16 cellular contexts compared by ENCODE assay signal in genomic region chr17:72143245-72143644, GRCh38. TPM values are rescaled to one million over a fixed set of nuclear protein-coding genes. Genes with fewer than 3 reads are reported as not detected.
A peak's percentile ranks its signal among the peaks of the same experiment; 100 is the strongest.
DNase-seq lines count a peak whose midpoint lies in the region; TF ChIP-seq lines count a peak whose summit lies in the region.
"Had no signal": no experiment of that assay in that cellular context is flagged by ENCODE, and none has a peak within 500 bp of the region (broad histone marks: within the 10 kb centered on the region; RNA-seq: fewer than 3 reads in every experiment).

No MANE protein-coding gene starts in this region.

- no peak overlapping the region for H2AFZ ChIP-seq in hepatocyte

- H3K9me3 ChIP-seq in hepatocyte (ENCODE audit: low read depth) (no peaks in the 10 kb centered on the region), esophagus muscularis mucosa (no peaks in the 10 kb centered on the region)
- H3K9me3 ChIP-seq: SJSA1 had no signal

- H3K9me2 ChIP-seq in hepatocyte (replicated peaks; ENCODE audit: insufficient read depth) = no peaks in the 10 kb centered on the region

- TF ChIP-seq EP300 in esophagus muscularis mucosa (IDR thresholded peaks at IDR 0.05) = no peak

- no peaks in the 10 kb centered on the region for H3K79me2 ChIP-seq in hepatocyte

- WGBS in hepatocyte (ENCODE audit: low lambda C conversion rate, missing lambda C conversion rate) = 52% methylated on average over 5 of the region's 5 CpGs
- WGBS in esophagus muscularis mucosa = 67% methylated on average over 5 of the region's 5 CpGs

- no peaks in the 10 kb centered on the region for H4K20me1 ChIP-seq in hepatocyte (ENCODE audit: insufficient read depth, poor library complexity, severe bottlenecking)

- TF ChIP-seq CTCF in hepatocyte (IDR thresholded peaks at IDR 0.05; ENCODE audit: poor library complexity) (no peak), esophagus muscularis mucosa (IDR thresholded peaks at IDR 0.05) (no peak)

- no peaks in the 10 kb centered on the region for H3K27me3 ChIP-seq in hepatocyte
- peaks cover 0 to 4% (median 0%) of the 10 kb centered on the region in 4 donors for H3K27me3 ChIP-seq in esophagus muscularis mucosa
- H3K27me3 ChIP-seq: SJSA1 had no signal

- DNase-seq in DMS153 (lab: John Stamatoyannopoulos, UW) (peak; percentile 48), DMS53 treated with DMSO at 0.1 percent for 48 hours (lab: John Stamatoyannopoulos, UW; ENCODE audit: unreplicated experiment) (peak; percentile 90), NCI-H510A (lab: John Stamatoyannopoulos, UW) (peak; percentile 56), hepatocyte (ENCODE audit: low spot score) (no peak), esophagus muscularis mucosa (ENCODE audit: extremely low spot score) (no peak), NCI-H1105 (lab: John Stamatoyannopoulos, UW) (no peak)
- DNase-seq in stimulated activated CD4-positive, alpha-beta T cell treated with anti-CD3 and anti-CD28 coated beads, Interleukin-4, amount 100 ng/mL, for 24 hours = no peak
- DNase-seq: CD4-positive, alpha-beta memory T cell; EL; H7; NCI-H1694; SW 1271 had no signal

- H3K4me3 ChIP-seq in hepatocyte (no peak overlapping the region), esophagus muscularis mucosa (no peak overlapping the region)
- H3K4me3 ChIP-seq: SJSA1 had no signal

- TF ChIP-seq POLR2A in esophagus muscularis mucosa (IDR thresholded peaks at IDR 0.05; ENCODE audit: low read depth) = no peak

- intact Hi-C loops in esophagus muscularis mucosa (cut with DNase I) = no loop called here

- H3K36me3 ChIP-seq in hepatocyte (replicated peaks; ENCODE audit: insufficient read depth, low read depth) (no peaks in the 10 kb centered on the region), esophagus muscularis mucosa (no peaks in the 10 kb centered on the region)
- H3K36me3 ChIP-seq: SJSA1 had no signal

- peak overlapping the region; percentile 43 for H3K27ac ChIP-seq in hepatocyte
- no peak overlapping the region for H3K27ac ChIP-seq in esophagus muscularis mucosa (replicated peaks in 1 of 4)
- H3K27ac ChIP-seq: RWPE1, SJSA1 had no signal

- no peak overlapping the region for H3K4me2 ChIP-seq in hepatocyte

- H3K4me1 ChIP-seq in hepatocyte (ENCODE audit: insufficient read depth) (peaks cover 3% of the 10 kb centered on the region), esophagus muscularis mucosa (peaks cover 0 to 4% (median 0%) of the 10 kb centered on the region in 4 donors)

RNA-seq across cellular contexts. Expression of gene SOX9, which starts 22.4 kb away (rescaled TPM):
- total RNA-seq in hepatocyte (31.8 and 36.9 TPM in 2 replicates), esophagus muscularis mucosa (1 to 10 TPM; 1.4 to 3.7 (median 1.9) TPM)
- polyA plus RNA-seq in hepatocyte = 74.6 and 87.3 TPM in 2 replicates
- total RNA-seq: B cell; CD4-positive, alpha-beta memory T cell; OCI-LY7 had no signal
- polyA plus RNA-seq: CD4-positive, alpha-beta memory T cell had no signal

Comparison
In these comparisons a context has a peak if more than half of its experiments do, and no peak if none do; other contexts are left out.
1. DNase-seq: peak in DMS153 (single experiment), DMS53 treated with DMSO at 0.1 percent for 48 hours (single experiment) and NCI-H510A (single experiment); none in hepatocyte (single experiment), stimulated activated CD4-positive, alpha-beta T cell treated with anti-CD3 and anti-CD28 coated beads, Interleukin-4, amount 100 ng/mL, for 24 hours (single experiment), esophagus muscularis mucosa (single experiment) and NCI-H1105 (single experiment).